Comparison of ENCODE assay signal across 27 cellular contexts in the genomic region with DNA sequence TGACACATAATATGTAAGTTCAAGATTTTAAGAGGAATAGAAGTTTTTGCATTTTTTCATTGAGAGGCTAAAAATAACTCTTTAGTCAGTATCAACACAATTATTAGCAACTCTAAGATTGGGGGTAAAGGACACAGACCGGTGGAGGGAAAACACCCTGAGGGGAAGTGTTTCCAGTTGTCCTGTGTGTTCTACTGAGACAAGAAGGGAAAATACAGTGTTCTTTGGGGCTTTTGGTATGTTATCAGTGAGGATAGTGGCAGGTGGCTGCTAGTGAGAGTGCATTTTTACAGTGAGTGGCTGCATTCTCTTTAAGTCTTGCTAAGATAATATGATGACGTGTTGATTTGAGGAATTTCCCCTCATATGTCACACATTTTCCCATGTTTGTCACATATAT.
"Had no signal": no experiment of that assay in that cellular context is flagged by ENCODE, and none has a peak within 500 bp of the region (broad histone marks: within the 10 kb centered on the region; RNA-seq: fewer than 3 reads in every experiment).

No MANE protein-coding gene starts in this region.

- H3K27ac ChIP-seq: brain microvascular endothelial cell, coronary artery, dorsolateral prefrontal cortex, WERI-Rb-1 had no signal

- H3K4me3 ChIP-seq: coronary artery, dorsolateral prefrontal cortex had no signal

- DNase-seq: activated B cell treated with CpG ODN at 0.5 μM for 24 hours; activated CD4-positive, alpha-beta memory T cell treated with anti-CD3 and anti-CD28 coated beads, Interleukin-2, amount 10 ng/mL, durations not matched to agents 7 days and 5 days; activated CD4-positive, alpha-beta T cell treated with anti-CD3 and anti-CD28 coated beads for 48 hours; activated CD8-positive, alpha-beta memory T cell treated with anti-CD3 and anti-CD28 coated beads for 24 hours; activated effector memory CD4-positive, alpha-beta T cell treated with Interleukin-2 at 50 U/mL for 16 hours; activated gamma-delta T cell treated with Interleukin-2 at 50 U/mL for 16 hours; activated naive CD4-positive, alpha-beta T cell treated with anti-CD3 and anti-CD28 coated beads, Interleukin-2, amount 50 U/mL, for 16 hours; activated naive CD4-positive, alpha-beta T cell treated with Interleukin-2 at 50 U/mL for 16 hours; activated T-cell treated with anti-CD3 and anti-CD28 coated beads, Interleukin-2, amount 50 U/mL, for 4 hours; amniotic stem cell; anterior cingulate cortex; brain microvascular endothelial cell; dorsolateral prefrontal cortex; effector memory CD4-positive, alpha-beta T cell; endodermal cell; foreskin fibroblast; head of caudate nucleus; T-cell; T1000; WERI-Rb-1 had no signal

- ATAC-seq: activated CD4-positive, CD25-positive, alpha-beta regulatory T cell treated with anti-CD3 and anti-CD28 coated beads, Interleukin-2, amount 50 U/mL, for 24 hours; activated T-cell treated with anti-CD3 and anti-CD28 coated beads, Interleukin-2, amount 50 U/mL, for 4 hours; activated T-helper 17 cell treated with anti-CD3 and anti-CD28 coated beads, Interleukin-2, amount 50 U/mL, for 72 hours; esophagus mucosa; T-cell had no signal

- H3K27me3 ChIP-seq: brain microvascular endothelial cell, dorsolateral prefrontal cortex had no signal

- H3K36me3 ChIP-seq: brain microvascular endothelial cell, WERI-Rb-1 had no signal

- FAIRE-seq: astrocyte, bronchial epithelial cell, frontal cortex had no signal
